In the genomic region with DNA sequence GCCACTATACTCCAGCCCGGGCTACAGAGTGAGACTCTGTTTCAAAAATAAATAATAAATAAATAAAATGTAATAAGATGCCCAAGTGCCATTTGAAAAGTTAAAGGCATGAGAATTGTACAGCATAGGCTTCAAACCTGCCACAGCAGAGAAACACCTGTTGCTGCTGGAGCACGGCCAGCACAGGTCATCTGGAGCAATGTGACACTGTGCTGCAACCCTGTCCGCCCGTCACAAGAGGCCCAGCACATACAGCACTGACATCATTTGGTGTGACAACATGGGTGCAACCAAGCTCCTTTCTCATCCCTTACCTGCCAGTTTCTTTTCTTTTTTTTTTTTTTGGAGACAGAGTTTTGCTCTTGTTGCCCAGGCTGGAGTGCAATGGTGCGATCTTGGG, we compare ENCODE assay signal across 8 cellular contexts. TPM values are rescaled to one million over a fixed set of nuclear protein-coding genes. Genes with fewer than 3 reads are reported as not detected.
DNase-seq lines count a peak whose midpoint lies in the region; ATAC-seq and TF ChIP-seq lines count a peak whose summit lies in the region.

No MANE protein-coding gene starts in this region.

- no peaks in the 10 kb centered on the region for H4K20me1 ChIP-seq in smooth muscle cell (ENCODE audit: low read depth)

- peaks cover 18% of the 10 kb centered on the region for H3K79me2 ChIP-seq in smooth muscle cell (ENCODE audit: low read depth)

- WGBS in smooth muscle cell (ENCODE audit: low lambda C conversion rate), result 94% methylated on average over 5 of the region's 5 CpGs

- peak overlapping the region; percentile 87 for H3K4me2 ChIP-seq in smooth muscle cell

- H3K36me3 ChIP-seq in smooth muscle cell (ENCODE audit: low read depth), result no peaks in the 10 kb centered on the region

- no peak for ATAC-seq in central memory CD8-positive, alpha-beta T cell (replicated peaks; ENCODE audit: extremely low read depth, poor library complexity, severe bottlenecking)
- no peak for ATAC-seq in HG03135 (IDR thresholded peaks at IDR 0.05; ENCODE audit: unreplicated experiment)

- DNase-seq in activated CD4-positive, alpha-beta T cell treated with anti-CD3 and anti-CD28 coated beads, Interleukin-2, amount 10 ng/mL, durations not matched to agents 24 days and 14 days, result no peak
- no peak for DNase-seq in activated CD4-positive, alpha-beta T cell treated with anti-CD3 and anti-CD28 coated beads, Interleukin-2, amount 50 U/mL, for 48 hours
- DNase-seq in NCI-H2171 treated with DMSO at 0.1 percent for 48 hours (lab: John Stamatoyannopoulos, UW) (peak; percentile 21), smooth muscle cell (lab: John Stamatoyannopoulos, UW; ENCODE audit: unreplicated experiment) (no peak), NCI-H2081 treated with DMSO at 0.1 percent for 48 hours (lab: John Stamatoyannopoulos, UW) (no peak), cerebellar nuclear complex (lab: John Stamatoyannopoulos, UW) (no peak)
- DNase-seq in central memory CD8-positive, alpha-beta T cell (ENCODE audit: low spot score in 2 of 2), result no peak

- intact Hi-C loops in activated CD4-positive, alpha-beta T cell treated with anti-CD3 and anti-CD28 coated beads, Interleukin-2, amount 10 ng/mL, durations not matched to agents 24 days and 14 days (cut with micrococcal nuclease), result loop anchor here (5.0 kb wide), 1 partner anchor 46 kb away; no protein-coding TSS in a partner anchor

- H3K27me3 Mint-ChIP-seq in activated CD4-positive, alpha-beta T cell treated with anti-CD3 and anti-CD28 coated beads, Interleukin-2, amount 10 ng/mL, durations not matched to agents 24 days and 14 days, result no peaks in the 10 kb centered on the region
- no peaks in the 10 kb centered on the region for H3K27me3 Mint-ChIP-seq in central memory CD8-positive, alpha-beta T cell

- no peaks in the 10 kb centered on the region for H3K9me3 ChIP-seq in smooth muscle cell (replicated peaks; ENCODE audit: low read depth)

- H3K9me3 Mint-ChIP-seq in activated CD4-positive, alpha-beta T cell treated with anti-CD3 and anti-CD28 coated beads, Interleukin-2, amount 10 ng/mL, durations not matched to agents 24 days and 14 days, result no peaks in the 10 kb centered on the region
- no peaks in the 10 kb centered on the region for H3K9me3 Mint-ChIP-seq in central memory CD8-positive, alpha-beta T cell

- H3K36me3 Mint-ChIP-seq in activated CD4-positive, alpha-beta T cell treated with anti-CD3 and anti-CD28 coated beads, Interleukin-2, amount 10 ng/mL, durations not matched to agents 24 days and 14 days (ENCODE audit: low read depth), result peaks cover 41% of the 10 kb centered on the region
- H3K36me3 Mint-ChIP-seq in central memory CD8-positive, alpha-beta T cell (ENCODE audit: insufficient read depth), result peaks cover 32% of the 10 kb centered on the region

- H3K4me3 ChIP-seq in smooth muscle cell, result no peak overlapping the region

- peaks cover 26% of the 10 kb centered on the region for H3K4me1 Mint-ChIP-seq in activated CD4-positive, alpha-beta T cell treated with anti-CD3 and anti-CD28 coated beads, Interleukin-2, amount 10 ng/mL, durations not matched to agents 24 days and 14 days
- H3K4me1 Mint-ChIP-seq in central memory CD8-positive, alpha-beta T cell, result peaks cover 12% of the 10 kb centered on the region

- H3K27me3 ChIP-seq in smooth muscle cell (ENCODE audit: low read depth), result no peaks in the 10 kb centered on the region

- peaks cover 5% of the 10 kb centered on the region for H3K4me1 ChIP-seq in smooth muscle cell (ENCODE audit: low read depth)

- H3K9ac ChIP-seq in smooth muscle cell (ENCODE audit: low read depth), result no peak overlapping the region

- TF ChIP-seq CTCF in smooth muscle cell (IDR thresholded peaks at IDR 0.05; ENCODE audit: borderline replicate concordance, insufficient read depth, poor library complexity, severe bottlenecking), result no peak

- H3F3A ChIP-seq in smooth muscle cell (ENCODE audit: low read depth), result peaks cover 17% of the 10 kb centered on the region

- peak overlapping the region; percentile 98 for H3K4me3 Mint-ChIP-seq in activated CD4-positive, alpha-beta T cell treated with anti-CD3 and anti-CD28 coated beads, Interleukin-2, amount 10 ng/mL, durations not matched to agents 24 days and 14 days
- H3K4me3 Mint-ChIP-seq in central memory CD8-positive, alpha-beta T cell, result peak overlapping the region; percentile 94

- H3K27ac ChIP-seq in smooth muscle cell (ENCODE audit: low read depth), result no peak overlapping the region

- H3K27ac Mint-ChIP-seq in activated CD4-positive, alpha-beta T cell treated with anti-CD3 and anti-CD28 coated beads, Interleukin-2, amount 10 ng/mL, durations not matched to agents 24 days and 14 days, result peak overlapping the region; percentile 48
- peak overlapping the region; percentile 96 for H3K27ac Mint-ChIP-seq in central memory CD8-positive, alpha-beta T cell (ENCODE audit: low read depth)

- H2AFZ ChIP-seq in smooth muscle cell (ENCODE audit: low read depth), result no peak overlapping the region

RNA-seq across cellular contexts. Expression of a gene that starts 1.3 kb away (rescaled TPM):
- total RNA-seq in activated CD4-positive, alpha-beta T cell treated with anti-CD3 and anti-CD28 coated beads, Interleukin-2, amount 10 ng/mL, durations not matched to agents 24 days and 14 days, result 88.0 and 94.7 TPM in 2 replicates
- 12.9 and 29.4 TPM in 2 replicates for total RNA-seq in smooth muscle cell
- polyA plus RNA-seq in smooth muscle cell, result 20.5 and 28.9 TPM in 2 replicates

RNA-seq across cellular contexts. Expression of a gene that starts 36.3 kb away (rescaled TPM):
- total RNA-seq in activated CD4-positive, alpha-beta T cell treated with anti-CD3 and anti-CD28 coated beads, Interleukin-2, amount 10 ng/mL, durations not matched to agents 24 days and 14 days, result 1.2 and 1.4 TPM in 2 replicates
- total RNA-seq in smooth muscle cell, result 12.1 and 19.4 TPM in 2 replicates
- polyA plus RNA-seq in smooth muscle cell, result 15.6 and 23.3 TPM in 2 replicates

RNA-seq across cellular contexts. Expression of a gene that starts 43.1 kb away (rescaled TPM):
- total RNA-seq in activated CD4-positive, alpha-beta T cell treated with anti-CD3 and anti-CD28 coated beads, Interleukin-2, amount 10 ng/mL, durations not matched to agents 24 days and 14 days, result 13.8 and 16.9 TPM in 2 replicates
- total RNA-seq in smooth muscle cell, result 0.54 TPM in 1 of 2 replicates, not detected in the other
- 0.39 TPM in 1 of 2 replicates, not detected in the other for polyA plus RNA-seq in smooth muscle cell
